Comparison of ENCODE assay signal across 15 cellular contexts in genomic region chr4:83440148-83440814, GRCh38.
"Had no signal": no experiment of that assay in that cellular context is flagged by ENCODE, and none has a peak within 500 bp of the region (broad histone marks: within the 10 kb centered on the region; RNA-seq: fewer than 3 reads in every experiment).

No MANE protein-coding gene starts in this region.

- H3K9me3 ChIP-seq: body of pancreas, gastroesophageal sphincter, pancreas, tibial nerve, vagina had no signal

- H3K27ac Mint-ChIP-seq: activated naive CD4-positive, alpha-beta T cell treated with anti-CD3 and anti-CD28 coated beads, Interleukin-2, amount 50 U/mL, for 72 hours had no signal

- H3K27me3 ChIP-seq: gastroesophageal sphincter, pancreas, tibial nerve, vagina had no signal

- FAIRE-seq: TTC549 had no signal

- H3K4me3 ChIP-seq: body of pancreas, gastroesophageal sphincter, pancreas, tibial nerve, vagina had no signal

- ATAC-seq: activated CD4-positive, CD25-positive, alpha-beta regulatory T cell treated with anti-CD3 and anti-CD28 coated beads, Interleukin-2, amount 50 U/mL, for 24 hours; activated naive CD4-positive, alpha-beta T cell treated with anti-CD3 and anti-CD28 coated beads, Interleukin-2, amount 50 U/mL, for 72 hours; body of pancreas; gastroesophageal sphincter; left ventricle myocardium superior; pancreas had no signal

- H3K9me3 Mint-ChIP-seq: activated naive CD4-positive, alpha-beta T cell treated with anti-CD3 and anti-CD28 coated beads, Interleukin-2, amount 50 U/mL, for 72 hours had no signal

- DNase-seq: activated CD4-positive, alpha-beta T cell treated with anti-CD3 and anti-CD28 coated beads, Interleukin-2, amount 50 U/mL, for 4 hours; activated T-cell treated with anti-CD3 and anti-CD28 coated beads, Interleukin-2, amount 50 U/mL, for 1 hour; amniotic stem cell; body of pancreas; central memory CD4-positive, alpha-beta T cell; effector memory CD4-positive, alpha-beta T cell; left ventricle myocardium superior; pancreas had no signal

- H3K4me1 ChIP-seq: body of pancreas, gastroesophageal sphincter, pancreas, tibial nerve, vagina had no signal

- H3K27ac ChIP-seq: body of pancreas, epithelial cell of prostate, gastroesophageal sphincter, pancreas, tibial nerve, vagina had no signal
